ENCODE assay signal across 1 cellular context in the genomic region with DNA sequence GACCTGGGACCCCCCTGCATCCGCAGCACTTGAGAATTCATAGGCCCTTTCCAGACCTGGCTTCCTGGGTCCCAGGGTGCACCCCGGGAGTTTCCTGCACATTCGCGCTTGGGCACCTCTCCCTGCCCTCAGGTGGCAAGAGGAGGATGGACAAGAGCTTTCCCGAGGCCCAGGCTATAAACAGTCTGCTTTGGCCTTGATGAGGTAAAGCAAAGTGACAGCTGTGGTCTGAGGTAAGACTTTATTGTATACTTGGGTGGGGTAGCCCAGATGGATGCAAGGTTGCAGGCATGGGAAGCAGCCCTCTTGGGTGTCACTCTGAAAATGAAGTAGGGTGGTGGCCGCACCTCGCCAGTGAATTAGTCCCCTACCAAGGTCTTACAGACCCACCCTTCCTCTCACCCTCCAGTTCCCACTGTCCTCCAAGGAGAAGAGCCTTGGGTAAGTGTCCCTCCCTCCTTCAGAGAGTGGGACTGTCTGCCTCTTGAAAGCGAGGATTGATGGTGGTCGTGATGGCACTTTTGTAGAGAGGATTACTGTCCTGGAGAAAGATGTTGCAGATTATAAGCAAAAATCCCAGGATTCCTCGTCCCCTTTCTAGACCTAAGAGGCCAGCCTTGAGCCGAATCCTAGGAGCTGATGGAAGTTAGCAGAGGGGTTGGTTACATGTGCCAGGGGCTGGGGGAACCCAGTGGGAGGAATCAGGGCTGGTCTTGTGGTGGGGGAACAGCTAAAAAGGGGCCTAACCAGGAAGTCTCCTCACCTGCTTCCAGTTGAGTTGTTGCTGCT.
TF ChIP-seq lines count a peak whose summit lies in the region.

No MANE protein-coding gene starts in this region.

TF ChIP-seq in GM12878, 131 proteins besides CTCF, POLR2A, EP300 and RAD21:
- TF ChIP-seq ZNF592 (IDR thresholded peaks at IDR 0.05) (no peak), BACH1 (IDR thresholded peaks at IDR 0.05; ENCODE audit: borderline replicate concordance) (no peak), POLR2AphosphoS2 (IDR thresholded peaks at IDR 0.05; ENCODE audit: low read depth, low read length) (0 out of 2 replicates have a peak, but pooled peaks have one; percentile 42)
